In genomic region chr2:27779417-27780055, GRCh38 we compare ENCODE assay signal across 16 cellular contexts. TPM values are rescaled to one million over a fixed set of nuclear protein-coding genes. Genes with fewer than 3 reads are reported as not detected.
DNase-seq lines count a peak whose midpoint lies in the region; ATAC-seq and TF ChIP-seq lines count a peak whose summit lies in the region.
"Had no signal": no experiment of that assay in that cellular context is flagged by ENCODE, and none has a peak within 500 bp of the region (broad histone marks: within the 10 kb centered on the region; RNA-seq: fewer than 3 reads in every experiment).

No MANE protein-coding gene starts in this region.

- no peak for TF ChIP-seq EP300 in gastroesophageal sphincter (IDR thresholded peaks at IDR 0.05)

- H3K36me3 ChIP-seq in heart right ventricle = peaks cover 0 to 55% (median 0%) of the 10 kb centered on the region in 9 donors
- peaks cover 0 to 4% of the 10 kb centered on the region in 2 donors for H3K36me3 ChIP-seq in gastroesophageal sphincter
- peaks cover 0 to 49% of the 10 kb centered on the region in 2 donors for H3K36me3 ChIP-seq in psoas muscle (ENCODE audit: insufficient read depth in 1 of 2, low read depth in 1 of 2)
- H3K36me3 ChIP-seq in vagina = peaks cover 0 to 8% of the 10 kb centered on the region in 2 donors

- CTCF ChIA-PET in GM10248 (lab: Yijun Ruan, JAX) = interaction anchor here (1.5 kb wide), 1 partner anchor 9 kb away, joined by 4 read pairs; no protein-coding TSS in a partner anchor

- no peak for DNase-seq in heart right ventricle
- no peak for DNase-seq in Right ventricle myocardium inferior (ENCODE audit: missing footprints)
- DNase-seq in psoas muscle = no peak
- no peak for DNase-seq in vagina (ENCODE audit: extremely low spot score in 2 of 2)
- no peak for DNase-seq in GM10248 (ENCODE audit: extremely low spot score)
- no peak for DNase-seq in anterior cingulate cortex (lab: John Stamatoyannopoulos, UW)
- DNase-seq: ACHN; activated CD4-positive, alpha-beta T cell treated with anti-CD3 and anti-CD28 coated beads for 4 hours; activated T-cell treated with anti-CD3 and anti-CD28 coated beads, Interleukin-2, amount 50 U/mL, for 72 hours; body of pancreas; erythroblast; NCI-H1092; PC-9; small intestine had no signal

- peak in 6 of 8 donors; percentile 39 to 79 (median 62) for ATAC-seq in heart right ventricle
- ATAC-seq in Right ventricle myocardium inferior = no peak
- peak; percentile 58 for ATAC-seq in gastroesophageal sphincter
- ATAC-seq in psoas muscle = no peak
- ATAC-seq in HG02970 (IDR thresholded peaks at IDR 0.05; ENCODE audit: low FRiP score, unreplicated experiment) = no peak
- ATAC-seq: activated T-cell treated with anti-CD3 and anti-CD28 coated beads, Interleukin-2, amount 50 U/mL, for 72 hours; body of pancreas had no signal

- H3K4me1 ChIP-seq in heart right ventricle = peaks cover 0 to 86% (median 41%) of the 10 kb centered on the region in 9 donors
- peaks cover 4 to 65% (median 33%) of the 10 kb centered on the region in 3 donors for H3K4me1 ChIP-seq in gastroesophageal sphincter
- H3K4me1 ChIP-seq in psoas muscle = peaks cover 65% of the 10 kb centered on the region
- peaks cover 18% of the 10 kb centered on the region for H3K4me1 ChIP-seq in vagina

- WGBS in heart right ventricle, 2 donors = 59 to 72% methylated on average over 5 of the region's 5 CpGs
- 24 to 43% methylated on average over 5 of the region's 5 CpGs for WGBS in gastroesophageal sphincter (ENCODE audit: low coverage in 1 of 2), 2 donors
- 62 to 66% (median 65%) methylated on average over 5 of the region's 5 CpGs for WGBS in psoas muscle, 3 donors

- TF ChIP-seq CTCF in heart right ventricle (IDR thresholded peaks at IDR 0.05) = no peak
- no peak for TF ChIP-seq CTCF in gastroesophageal sphincter (IDR thresholded peaks at IDR 0.05)
- no peak for TF ChIP-seq CTCF in psoas muscle (IDR thresholded peaks at IDR 0.05)
- no peak for TF ChIP-seq CTCF in vagina (IDR thresholded peaks at IDR 0.05)
- no peak for TF ChIP-seq CTCF in GM10248 (IDR thresholded peaks at IDR 0.05; ENCODE audit: control extremely low read depth, extremely low read depth, low read depth, missing control alignments)

- TF ChIP-seq POLR2A in gastroesophageal sphincter (IDR thresholded peaks at IDR 0.05) (no peak), vagina (IDR thresholded peaks at IDR 0.05) (no peak)

- H3K9me3 ChIP-seq in heart right ventricle (no peaks in the 10 kb centered on the region), gastroesophageal sphincter (no peaks in the 10 kb centered on the region), psoas muscle (no peaks in the 10 kb centered on the region), vagina (no peaks in the 10 kb centered on the region)
- H3K9me3 ChIP-seq: body of pancreas had no signal

- intact Hi-C loops in heart right ventricle (cut with DNase I) (loop anchor here in 5 of 10 donors (2.0 to 10.0 kb wide), 2 partner anchors 15 to 615 kb away; partner anchors contain the start of gene FOSL2 (in 4 of the 5)), Right ventricle myocardium inferior (cut with DNase I) (loop anchor here (2.0 kb wide), 1 partner anchor 15 kb away; no protein-coding TSS in a partner anchor), psoas muscle (cut with DNase I) (loop anchor here (10.0 kb wide), 2 partner anchors 115 to 615 kb away; partner anchors contain the start of genes FOSL2 (in 2 of the 2), BABAM2 (in 1 of the 2) and RBKS (in 1 of the 2)), vagina (cut with DNase I) (no loop called here)

- no peaks in the 10 kb centered on the region for H3K27me3 ChIP-seq in heart right ventricle
- H3K27me3 ChIP-seq in gastroesophageal sphincter = no peaks in the 10 kb centered on the region
- H3K27me3 ChIP-seq in psoas muscle (ENCODE audit: insufficient read depth in 3 of 3, low read length in 2 of 3) = no peaks in the 10 kb centered on the region
- no peaks in the 10 kb centered on the region for H3K27me3 ChIP-seq in vagina
- H3K27me3 ChIP-seq: body of pancreas had no signal

- no peak overlapping the region for H3K4me3 ChIP-seq in heart right ventricle
- H3K4me3 ChIP-seq in gastroesophageal sphincter = no peak overlapping the region
- H3K4me3 ChIP-seq in psoas muscle = no peak overlapping the region
- no peak overlapping the region for H3K4me3 ChIP-seq in vagina
- H3K4me3 ChIP-seq: body of pancreas, PC-9 had no signal

- POLR2A ChIA-PET in GM10248 (lab: Yijun Ruan, JAX) = no interaction called here

- peak overlapping the region; percentile 46 to 95 (median 70) for H3K27ac ChIP-seq in heart right ventricle
- H3K27ac ChIP-seq in gastroesophageal sphincter = peak overlapping the region; percentile 85 to 99 (median 94)
- peak overlapping the region; percentile 61 for H3K27ac ChIP-seq in psoas muscle
- H3K27ac ChIP-seq in vagina = peak overlapping the region; percentile 73

RNA-seq across cellular contexts. Expression of gene MRPL33, which starts 8.0 kb away (rescaled TPM):
- total RNA-seq in heart right ventricle (100 to 1,000 TPM; 170 to 416 (median 253) TPM), Right ventricle myocardium inferior (360 TPM), gastroesophageal sphincter (100 to 1,000 TPM; 216 to 448 (median 360) TPM), psoas muscle (100 to 1,000 TPM; 200 to 269 (median 257) TPM), vagina (87.7 TPM)
- polyA plus RNA-seq in heart right ventricle (100 to 1,000 TPM; 123 to 661 TPM), psoas muscle (100 to 1,000 TPM; 400 to 716 (median 536) TPM)

Comparison
In these comparisons a context has a peak if more than half of its experiments do, and no peak if none do; other contexts are left out.
1. ATAC-seq: peak in heart right ventricle (6 of 8) and gastroesophageal sphincter (single experiment); none in Right ventricle myocardium inferior (single experiment), psoas muscle (0 of 4) and HG02970 (single experiment).
2. Peak in every context shown above with its lines, with median percentiles within 50 percentile points of each other: H3K27ac ChIP-seq.